ENCODE assay signal across 15 cellular contexts in the genomic region with DNA sequence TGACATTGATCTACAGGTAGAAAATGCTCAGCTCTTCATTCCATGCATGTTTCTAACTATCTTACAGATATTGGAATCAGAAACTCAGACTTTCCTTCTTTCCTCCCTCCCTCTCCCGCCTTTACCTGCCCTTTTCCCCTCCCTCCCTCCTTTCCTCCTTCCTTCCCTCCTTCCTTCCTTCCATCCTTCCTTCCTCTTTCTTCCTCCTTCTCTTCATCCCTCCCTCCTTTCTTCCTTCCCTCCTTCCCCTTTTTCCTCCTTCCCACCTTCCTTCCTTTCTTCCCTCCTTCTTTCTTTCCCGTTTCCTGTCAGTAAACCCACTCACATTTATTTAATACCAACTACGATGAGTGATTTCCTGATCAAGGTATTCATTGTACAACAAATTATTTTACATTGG.
DNase-seq lines count a peak whose midpoint lies in the region; ATAC-seq and TF ChIP-seq lines count a peak whose summit lies in the region.
"Had no signal": no experiment of that assay in that cellular context is flagged by ENCODE, and none has a peak within 500 bp of the region (broad histone marks: within the 10 kb centered on the region; RNA-seq: fewer than 3 reads in every experiment).

No MANE protein-coding gene starts in this region.

- H3K27ac Mint-ChIP-seq in neural progenitor cell, result no peak overlapping the region
- H3K27ac Mint-ChIP-seq in activated naive CD8-positive, alpha-beta T cell treated with anti-CD3 and anti-CD28 coated beads, Interleukin-2, amount 50 U/mL, for 24 hours, result no peak overlapping the region
- H3K27ac Mint-ChIP-seq: CD4-positive, CD25-positive, alpha-beta regulatory T cell had no signal

- no peak for ATAC-seq in activated naive CD8-positive, alpha-beta T cell treated with anti-CD3 and anti-CD28 coated beads, Interleukin-2, amount 50 U/mL, for 24 hours
- ATAC-seq: GM12878, HCT116 had no signal

- no peaks in the 10 kb centered on the region for H3K79me2 ChIP-seq in neural progenitor cell (ENCODE audit: low read depth)

- no peaks in the 10 kb centered on the region for H3K27me3 ChIP-seq in HUES6 (ENCODE audit: control insufficient read depth, insufficient read depth, low read length)
- no peaks in the 10 kb centered on the region for H3K27me3 ChIP-seq in endocrine pancreas (ENCODE audit: control insufficient read depth, insufficient read depth, low read length)
- peaks cover 5% of the 10 kb centered on the region for H3K27me3 ChIP-seq in neural progenitor cell
- H3K27me3 ChIP-seq: BLaER1 treated with 17β-estradiol and CSF1 and Interleukin-3, amounts not matched to agents 10 nM and 100 nM had no signal

- peak overlapping the region; percentile 53; the same call in 1 of the 2 replicates for H3K4me3 ChIP-seq in HUES6 (ENCODE audit: low read depth, low read length)
- H3K4me3 ChIP-seq in endocrine pancreas (ENCODE audit: control insufficient read depth, insufficient read depth, low read length), result peak overlapping the region; percentile 26
- peak overlapping the region; percentile 16 for H3K4me3 ChIP-seq in neural progenitor cell
- H3K4me3 ChIP-seq: BLaER1 treated with 17β-estradiol and CSF1 and Interleukin-3, amounts not matched to agents 10 nM and 100 nM; GM12878 had no signal

- H3K36me3 Mint-ChIP-seq in neural progenitor cell, result no peaks in the 10 kb centered on the region
- H3K36me3 Mint-ChIP-seq in activated naive CD8-positive, alpha-beta T cell treated with anti-CD3 and anti-CD28 coated beads, Interleukin-2, amount 50 U/mL, for 24 hours (ENCODE audit: low read depth), result no peaks in the 10 kb centered on the region
- H3K36me3 Mint-ChIP-seq: CD4-positive, CD25-positive, alpha-beta regulatory T cell had no signal

- H3K9ac ChIP-seq in ES-I3 (ENCODE audit: low read depth, low read length) (peak overlapping the region; percentile 39; the same call in 1 of the 2 replicates), HUES6 (ENCODE audit: low read length) (no peak overlapping the region), endocrine pancreas (ENCODE audit: control insufficient read depth, insufficient read depth, low read length) (no peak overlapping the region), neural progenitor cell (no peak overlapping the region)
- H3K9ac ChIP-seq: BLaER1 treated with 17β-estradiol and CSF1 and Interleukin-3, amounts not matched to agents 10 nM and 100 nM had no signal

- H3K27ac ChIP-seq in HUES6 (ENCODE audit: low read depth, low read length) (no peak overlapping the region), neural progenitor cell (no peak overlapping the region)
- H3K27ac ChIP-seq: BLaER1 treated with 17β-estradiol and CSF1 and Interleukin-3, amounts not matched to agents 10 nM and 100 nM; HL-60 had no signal

- H3K4me1 Mint-ChIP-seq in neural progenitor cell, result peaks cover 9% of the 10 kb centered on the region
- H3K4me1 Mint-ChIP-seq in activated naive CD8-positive, alpha-beta T cell treated with anti-CD3 and anti-CD28 coated beads, Interleukin-2, amount 50 U/mL, for 24 hours, result no peaks in the 10 kb centered on the region
- H3K4me1 Mint-ChIP-seq: CD4-positive, CD25-positive, alpha-beta regulatory T cell had no signal

- peaks cover 4% of the 10 kb centered on the region for H3K9me3 Mint-ChIP-seq in neural progenitor cell
- H3K9me3 Mint-ChIP-seq in activated naive CD8-positive, alpha-beta T cell treated with anti-CD3 and anti-CD28 coated beads, Interleukin-2, amount 50 U/mL, for 24 hours, result no peaks in the 10 kb centered on the region

- H4K20me1 ChIP-seq in neural progenitor cell (ENCODE audit: low read depth), result no peaks in the 10 kb centered on the region
- H4K20me1 ChIP-seq: BLaER1 treated with 17β-estradiol and CSF1 and Interleukin-3, amounts not matched to agents 10 nM and 100 nM had no signal

- H3K36me3 ChIP-seq in ES-I3 (ENCODE audit: insufficient read depth, low read length), result no peaks in the 10 kb centered on the region
- H3K36me3 ChIP-seq in HUES6 (ENCODE audit: control insufficient read depth, insufficient read depth, low read length), result no peaks in the 10 kb centered on the region
- H3K36me3 ChIP-seq in endocrine pancreas (ENCODE audit: control insufficient read depth, insufficient read depth, low read length), result no peaks in the 10 kb centered on the region
- H3K36me3 ChIP-seq in neural progenitor cell, result no peaks in the 10 kb centered on the region
- H3K36me3 ChIP-seq: BLaER1 treated with 17β-estradiol and CSF1 and Interleukin-3, amounts not matched to agents 10 nM and 100 nM had no signal

- H3K4me1 ChIP-seq in ES-I3 (ENCODE audit: insufficient read depth, low read length) (no peaks in the 10 kb centered on the region; the same call in 1 of the 2 replicates), HUES6 (ENCODE audit: control insufficient read depth, insufficient read depth, low read length) (peaks cover 9% of the 10 kb centered on the region), endocrine pancreas (ENCODE audit: control insufficient read depth, insufficient read depth, low read length) (no peaks in the 10 kb centered on the region), neural progenitor cell (no peaks in the 10 kb centered on the region)

- peak overlapping the region; percentile 69 for H2AFZ ChIP-seq in neural progenitor cell (replicated peaks)

- H3K9me3 ChIP-seq in ES-I3 (ENCODE audit: control insufficient read depth, insufficient read depth, low read length) (no peaks in the 10 kb centered on the region), HUES6 (ENCODE audit: control insufficient read depth, insufficient read depth, low read depth, low read length) (no peaks in the 10 kb centered on the region), endocrine pancreas (ENCODE audit: control insufficient read depth, low read length) (no peaks in the 10 kb centered on the region), neural progenitor cell (ENCODE audit: low read depth) (no peaks in the 10 kb centered on the region)

- H3F3A ChIP-seq in neural progenitor cell (ENCODE audit: low read depth), result no peaks in the 10 kb centered on the region

- DNase-seq in neural progenitor cell (ENCODE audit: low spot score) (no peak), NCI-H69 (lab: John Stamatoyannopoulos, UW) (no peak), cortex of kidney (lab: John Stamatoyannopoulos, UW) (no peak)
- DNase-seq in activated naive CD8-positive, alpha-beta T cell treated with anti-CD3 and anti-CD28 coated beads, Interleukin-2, amount 50 U/mL, for 24 hours, result no peak
- DNase-seq: 8988T; CD4-positive, CD25-positive, alpha-beta regulatory T cell; IMR-90; KG1 had no signal

- no peak for TF ChIP-seq CTCF in neural progenitor cell (IDR thresholded peaks at IDR 0.05)

- no peak overlapping the region for H3K4me3 Mint-ChIP-seq in neural progenitor cell
- H3K4me3 Mint-ChIP-seq in activated naive CD8-positive, alpha-beta T cell treated with anti-CD3 and anti-CD28 coated beads, Interleukin-2, amount 50 U/mL, for 24 hours, result no peak overlapping the region
- H3K4me3 Mint-ChIP-seq: CD4-positive, CD25-positive, alpha-beta regulatory T cell had no signal

- H3K27me3 Mint-ChIP-seq in neural progenitor cell (ENCODE audit: insufficient read depth, low read depth), result peaks cover 5% of the 10 kb centered on the region
- H3K27me3 Mint-ChIP-seq in activated naive CD8-positive, alpha-beta T cell treated with anti-CD3 and anti-CD28 coated beads, Interleukin-2, amount 50 U/mL, for 24 hours, result peaks cover 13% of the 10 kb centered on the region
- H3K27me3 Mint-ChIP-seq: CD4-positive, CD25-positive, alpha-beta regulatory T cell had no signal

- peak overlapping the region; percentile 64 for H3K4me2 ChIP-seq in neural progenitor cell
- H3K4me2 ChIP-seq: BLaER1 treated with 17β-estradiol and CSF1 and Interleukin-3, amounts not matched to agents 10 nM and 100 nM had no signal
